ENCODE assay signal across 1 cellular context in genomic region chr15:99059010-99059981, GRCh38.
A peak's percentile ranks its signal among the peaks of the same experiment; 100 is the strongest.
TF ChIP-seq lines count a peak whose summit lies in the region.

No MANE protein-coding gene starts in this region.

TF ChIP-seq in A549, 52 proteins besides CTCF, POLR2A, EP300 and RAD21 (continued from another document):
- TF ChIP-seq HOXB13 (CRISPR knock-in tag; IDR thresholded peaks at IDR 0.05; ENCODE audit: low read depth) (no peak), HEYL (CRISPR knock-in tag; IDR thresholded peaks at IDR 0.05) (no peak), MYC (IDR thresholded peaks at IDR 0.05; ENCODE audit: borderline replicate concordance, low read length) (peak; percentile 89), KDM1A (IDR thresholded peaks at IDR 0.05; ENCODE audit: low read depth) (no peak), RNF2 (IDR thresholded peaks at IDR 0.05; ENCODE audit: borderline replicate concordance, low read depth) (no peak), REST (IDR thresholded peaks at IDR 0.05) (no peak), HDAC2 (IDR thresholded peaks at IDR 0.05) (no peak), FOSB (CRISPR knock-in tag; IDR thresholded peaks at IDR 0.05) (no peak), PHF8 (IDR thresholded peaks at IDR 0.05; ENCODE audit: borderline replicate concordance, low read depth) (0 out of 2 replicates have a peak, but pooled peaks have one; percentile 49), ESRRA (IDR thresholded peaks at IDR 0.05; ENCODE audit: borderline replicate concordance, low read length) (no peak), CBX2 (IDR thresholded peaks at IDR 0.05; ENCODE audit: borderline replicate concordance, low read depth) (no peak), CBX8 (IDR thresholded peaks at IDR 0.05) (no peak), FOSL2 (IDR thresholded peaks at IDR 0.05) (no peak), FOSL2 (CRISPR knock-in tag; IDR thresholded peaks at IDR 0.05) (peak; percentile 70), EHMT2 (IDR thresholded peaks at IDR 0.05; ENCODE audit: low read depth) (no peak), HMGXB4 (CRISPR knock-in tag; IDR thresholded peaks at IDR 0.05; ENCODE audit: borderline replicate concordance) (no peak), TFCP2L1 (CRISPR knock-in tag; IDR thresholded peaks at IDR 0.05) (no peak), SMC3 (IDR thresholded peaks at IDR 0.05) (peak; percentile 95), CEBPB (IDR thresholded peaks at IDR 0.05) (0 out of 4 replicates have a peak, but pooled peaks of 1 of the 2 experiments have one; percentile 5), MAX (IDR thresholded peaks at IDR 0.05) (peak; percentile 84)
- TF ChIP-seq, protein P1, sequence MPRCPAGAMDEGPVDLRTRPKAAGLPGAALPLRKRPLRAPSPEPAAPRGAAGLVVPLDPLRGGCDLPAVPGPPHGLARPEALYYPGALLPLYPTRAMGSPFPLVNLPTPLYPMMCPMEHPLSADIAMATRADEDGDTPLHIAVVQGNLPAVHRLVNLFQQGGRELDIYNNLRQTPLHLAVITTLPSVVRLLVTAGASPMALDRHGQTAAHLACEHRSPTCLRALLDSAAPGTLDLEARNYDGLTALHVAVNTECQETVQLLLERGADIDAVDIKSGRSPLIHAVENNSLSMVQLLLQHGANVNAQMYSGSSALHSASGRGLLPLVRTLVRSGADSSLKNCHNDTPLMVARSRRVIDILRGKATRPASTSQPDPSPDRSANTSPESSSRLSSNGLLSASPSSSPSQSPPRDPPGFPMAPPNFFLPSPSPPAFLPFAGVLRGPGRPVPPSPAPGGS (IDR thresholded peaks at IDR 0.05) = no peak
